In the genomic region with DNA sequence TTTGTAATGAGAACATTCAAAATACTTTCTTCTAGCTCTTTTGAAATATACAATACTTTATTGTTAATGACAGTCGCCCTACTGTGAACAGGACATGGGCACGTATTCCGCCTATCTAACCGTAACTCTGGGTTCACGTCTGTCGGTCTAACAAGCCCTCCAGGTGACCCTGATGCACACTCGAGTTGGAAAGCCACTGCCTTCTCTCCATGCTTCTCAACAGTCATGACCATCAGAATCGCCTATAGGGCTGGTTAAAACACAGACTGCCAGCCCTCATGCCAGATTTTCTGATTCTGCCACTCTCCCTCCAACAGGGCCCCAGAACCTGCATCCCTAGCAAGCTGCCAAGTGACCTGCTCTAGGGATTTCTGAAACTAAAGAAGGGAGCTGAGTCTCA, we compare ENCODE assay signal across 13 cellular contexts.
A peak's percentile ranks its signal among the peaks of the same experiment; 100 is the strongest.
DNase-seq lines count a peak whose midpoint lies in the region; ATAC-seq and TF ChIP-seq lines count a peak whose summit lies in the region.
"Had no signal": no experiment of that assay in that cellular context is flagged by ENCODE, and none has a peak within 500 bp of the region (broad histone marks: within the 10 kb centered on the region; RNA-seq: fewer than 3 reads in every experiment).

No MANE protein-coding gene starts in this region.

- H3F3A ChIP-seq in SK-N-SH (replicated peaks; ENCODE audit: insufficient read depth) = peaks cover 14% of the 10 kb centered on the region

- no peaks in the 10 kb centered on the region for H3K36me3 Mint-ChIP-seq in activated B cell treated with CpG ODN at 0.5 μM for 24 hours (ENCODE audit: low read depth)
- H3K36me3 Mint-ChIP-seq in stimulated activated naive B cell treated with anti-CD40 and anti-IgM and Interleukin-4, amounts not matched to agents 10 μg/mL and 1 μg/mL and 100 μg/mL, for 72 hours = peaks cover 6 to 16% of the 10 kb centered on the region in 2 donors

- H3K4me1 Mint-ChIP-seq in activated B cell treated with CpG ODN at 0.5 μM for 24 hours = peaks cover 96% of the 10 kb centered on the region
- H3K4me1 Mint-ChIP-seq in stimulated activated naive B cell treated with anti-CD40 and anti-IgM and Interleukin-4, amounts not matched to agents 10 μg/mL and 1 μg/mL and 100 μg/mL, for 72 hours = peaks cover 66 to 96% of the 10 kb centered on the region in 2 donors

- H3K9ac ChIP-seq in SK-N-SH = no peak overlapping the region

- CTCF ChIA-PET in SK-N-SH (lab: Yijun Ruan, JAX) (interaction anchor here (0.9 to 1.9 kb wide), 2 partner anchors 46 to 437 kb away, joined by 3 to 5 read pairs; no protein-coding TSS in a partner anchor), activated B cell treated with CpG ODN at 0.5 μM for 24 hours (lab: Charles Lee) (interaction anchor here (0.9 to 3.0 kb wide), 8 partner anchors 11 to 66 kb away, joined by 3 to 13 read pairs (median 4); no protein-coding TSS in a partner anchor)

- H3K9me3 ChIP-seq in SK-N-SH (no peaks in the 10 kb centered on the region), esophagus squamous epithelium (no peaks in the 10 kb centered on the region)

- no peaks in the 10 kb centered on the region for H3K9me2 ChIP-seq in SK-N-SH

- no peak for TF ChIP-seq RAD21 in SK-N-SH (IDR thresholded peaks at IDR 0.05; ENCODE audit: low read length)

- H3K27ac ChIP-seq in SK-N-SH (ENCODE audit: low read depth in 2 of 2, low read length in 1 of 2) = peak overlapping the region; percentile 73 to 93; a peak in 3 of 4 replicates
- H3K27ac ChIP-seq in esophagus squamous epithelium = peak overlapping the region; percentile 84 to 90 (median 89)
- H3K27ac ChIP-seq: 22Rv1 had no signal

- TF ChIP-seq POLR2A in esophagus squamous epithelium (IDR thresholded peaks at IDR 0.05) = no peak

- POLR2A ChIA-PET in SK-N-SH (lab: Yijun Ruan, JAX) = no interaction called here
- POLR2A ChIA-PET in activated B cell treated with CpG ODN at 0.5 μM for 24 hours (lab: Charles Lee) = interaction anchor here (0.7 to 6.1 kb wide), 25 partner anchors 10 to 379 kb away, joined by 3 to 66 read pairs (median 5); partner anchors contain the start of gene FOXP1

- 0 out of 2 replicates have a peak overlapping the region, but pooled peaks have one; percentile 49 for H3K4me2 ChIP-seq in SK-N-SH

- peaks cover 24 to 44% of the 10 kb centered on the region in 2 experiments for H3K4me1 ChIP-seq in SK-N-SH (ENCODE audit: control insufficient read depth in 1 of 2, insufficient read depth in 2 of 2, low read depth in 1 of 2, low read length in 1 of 2)
- H3K4me1 ChIP-seq in esophagus squamous epithelium = peaks cover 59 to 100% (median 81%) of the 10 kb centered on the region in 3 donors

- H3K9me3 Mint-ChIP-seq in activated B cell treated with CpG ODN at 0.5 μM for 24 hours = no peaks in the 10 kb centered on the region
- peaks cover 0 to 2% of the 10 kb centered on the region in 2 donors for H3K9me3 Mint-ChIP-seq in stimulated activated naive B cell treated with anti-CD40 and anti-IgM and Interleukin-4, amounts not matched to agents 10 μg/mL and 1 μg/mL and 100 μg/mL, for 72 hours

- intact Hi-C loops in activated B cell treated with CpG ODN at 0.5 μM for 24 hours (cut with micrococcal nuclease) = loop anchor here (2.0 to 5.0 kb wide), 5 partner anchors 136 to 436 kb away; no protein-coding TSS in a partner anchor
- intact Hi-C loops in esophagus squamous epithelium (cut with DNase I) = loop anchor here (5.0 kb wide), 1 partner anchor 139 kb away; the partner anchor contains the start of gene FOXP1

- 95% methylated on average over 8 of the region's 8 CpGs for WGBS in SK-N-SH (ENCODE audit: low lambda C conversion rate)
- WGBS in esophagus squamous epithelium, 2 donors = 71 to 73% methylated on average over 8 of the region's 8 CpGs

- H3K27me3 ChIP-seq in SK-N-SH (ENCODE audit: insufficient read depth) (no peaks in the 10 kb centered on the region), esophagus squamous epithelium (no peaks in the 10 kb centered on the region)

- no peaks in the 10 kb centered on the region for H4K20me1 ChIP-seq in SK-N-SH (ENCODE audit: insufficient read depth)

- peak overlapping the region; percentile 78 for H3K4me3 Mint-ChIP-seq in activated B cell treated with CpG ODN at 0.5 μM for 24 hours
- H3K4me3 Mint-ChIP-seq in stimulated activated naive B cell treated with anti-CD40 and anti-IgM and Interleukin-4, amounts not matched to agents 10 μg/mL and 1 μg/mL and 100 μg/mL, for 72 hours = peak overlapping the region; percentile 69 to 73

- ATAC-seq in SK-N-SH treated with all-trans-retinoic acid at 6 μM for 48 hours (no peak), activated B cell treated with CpG ODN at 0.5 μM for 24 hours (ENCODE audit: low read depth) (no peak)
- no peak for ATAC-seq in stimulated activated naive B cell treated with anti-CD40 and anti-IgM and Interleukin-4, amounts not matched to agents 10 μg/mL and 1 μg/mL and 100 μg/mL, for 72 hours (replicated peaks)

- H3K36me3 ChIP-seq in SK-N-SH (replicated peaks in 1 of 2; ENCODE audit: control insufficient read depth in 1 of 2, insufficient read depth in 2 of 2, low read length in 1 of 2) = no peaks in the 10 kb centered on the region
- H3K36me3 ChIP-seq in esophagus squamous epithelium = no peaks in the 10 kb centered on the region

- DNase-seq in SK-N-SH (no peak), activated B cell treated with CpG ODN at 0.5 μM for 24 hours (no peak), esophagus squamous epithelium (lab: John Stamatoyannopoulos, UW) (no peak), hypothalamus (lab: John Stamatoyannopoulos, UW) (no peak), UCSD-AML1 (lab: John Stamatoyannopoulos, UW; ENCODE audit: unreplicated experiment) (no peak)
- no peak for DNase-seq in stimulated activated naive B cell treated with anti-CD40 and anti-IgM and Interleukin-4, amounts not matched to agents 10 μg/mL and 1 μg/mL and 100 μg/mL, for 72 hours
- DNase-seq in stimulated activated CD4-positive, alpha-beta T cell treated with anti-CD3 and anti-CD28 coated beads, Interleukin-4, amount 100 ng/mL, for 4 hours = no peak
- DNase-seq: H7; mesendoderm; NCI-H1092; stimulated activated CD4-positive, alpha-beta T cell treated with anti-CD3 and anti-CD28 coated beads, Interleukin-12 subunit alpha, Interleukin-12 subunit beta, amount 100 ng/mL, for 4 hours had no signal

- no peaks in the 10 kb centered on the region for H3K27me3 Mint-ChIP-seq in activated B cell treated with CpG ODN at 0.5 μM for 24 hours
- H3K27me3 Mint-ChIP-seq in stimulated activated naive B cell treated with anti-CD40 and anti-IgM and Interleukin-4, amounts not matched to agents 10 μg/mL and 1 μg/mL and 100 μg/mL, for 72 hours = no peaks in the 10 kb centered on the region

- no peak for TF ChIP-seq CTCF in SK-N-SH (IDR thresholded peaks at IDR 0.05)
- TF ChIP-seq CTCF in activated B cell treated with CpG ODN at 0.5 μM for 24 hours (IDR thresholded peaks at IDR 0.05) = no peak
- TF ChIP-seq CTCF in esophagus squamous epithelium (IDR thresholded peaks at IDR 0.05) = no peak

- no peak overlapping the region for H3K4me3 ChIP-seq in SK-N-SH (ENCODE audit: low read depth in 2 of 2, low read length in 1 of 2)
- no peak overlapping the region for H3K4me3 ChIP-seq in esophagus squamous epithelium

- no peak for TF ChIP-seq EP300 in SK-N-SH (IDR thresholded peaks at IDR 0.05; ENCODE audit: borderline replicate concordance in 1 of 2, low read depth in 1 of 2, low read length in 1 of 2)

- H3K79me2 ChIP-seq in SK-N-SH (ENCODE audit: insufficient read depth) = peaks cover 91% of the 10 kb centered on the region

- peak overlapping the region; percentile 99 for H3K27ac Mint-ChIP-seq in activated B cell treated with CpG ODN at 0.5 μM for 24 hours
- H3K27ac Mint-ChIP-seq in stimulated activated naive B cell treated with anti-CD40 and anti-IgM and Interleukin-4, amounts not matched to agents 10 μg/mL and 1 μg/mL and 100 μg/mL, for 72 hours = peak overlapping the region; percentile 97

- H2AFZ ChIP-seq in SK-N-SH (ENCODE audit: low read depth) = no peak overlapping the region

TF ChIP-seq in SK-N-SH, 30 proteins besides CTCF, POLR2A, EP300 and RAD21 (continues in another document):
- no peak for TF ChIP-seq IRF3 (IDR thresholded peaks at IDR 0.05; ENCODE audit: low read depth, low read length)
- no peak for TF ChIP-seq JUND (IDR thresholded peaks at IDR 0.05)
- TF ChIP-seq FOSL2 (IDR thresholded peaks at IDR 0.05; ENCODE audit: borderline replicate concordance, low read depth) = no peak
- TF ChIP-seq SIN3A (IDR thresholded peaks at IDR 0.05; ENCODE audit: borderline replicate concordance, low read depth, low read length) = no peak

TF ChIP-seq in SK-N-SH treated with all-trans-retinoic acid at 6 μM for 48 hours, 23 proteins besides CTCF, POLR2A, EP300 and RAD21 (continues in another document):
- TF ChIP-seq TCF4 (CRISPR knock-in tag; IDR thresholded peaks at IDR 0.05; ENCODE audit: borderline replicate concordance) (no peak), PPARA (CRISPR knock-in tag; IDR thresholded peaks at IDR 0.05; ENCODE audit: borderline replicate concordance) (no peak), ESRRG (CRISPR knock-in tag; IDR thresholded peaks at IDR 0.05) (no peak), ISL1 (CRISPR knock-in tag; IDR thresholded peaks at IDR 0.05) (no peak), ZC3H10 (CRISPR knock-in tag; IDR thresholded peaks at IDR 0.05) (no peak), BACH2 (CRISPR knock-in tag; IDR thresholded peaks at IDR 0.05; ENCODE audit: borderline replicate concordance) (no peak), ZNF8 (CRISPR knock-in tag; IDR thresholded peaks at IDR 0.05) (no peak), POU6F1 (CRISPR knock-in tag; IDR thresholded peaks at IDR 0.05; ENCODE audit: borderline replicate concordance, low read depth) (no peak)
